9 cellular contexts compared by ENCODE assay signal in the genomic region with DNA sequence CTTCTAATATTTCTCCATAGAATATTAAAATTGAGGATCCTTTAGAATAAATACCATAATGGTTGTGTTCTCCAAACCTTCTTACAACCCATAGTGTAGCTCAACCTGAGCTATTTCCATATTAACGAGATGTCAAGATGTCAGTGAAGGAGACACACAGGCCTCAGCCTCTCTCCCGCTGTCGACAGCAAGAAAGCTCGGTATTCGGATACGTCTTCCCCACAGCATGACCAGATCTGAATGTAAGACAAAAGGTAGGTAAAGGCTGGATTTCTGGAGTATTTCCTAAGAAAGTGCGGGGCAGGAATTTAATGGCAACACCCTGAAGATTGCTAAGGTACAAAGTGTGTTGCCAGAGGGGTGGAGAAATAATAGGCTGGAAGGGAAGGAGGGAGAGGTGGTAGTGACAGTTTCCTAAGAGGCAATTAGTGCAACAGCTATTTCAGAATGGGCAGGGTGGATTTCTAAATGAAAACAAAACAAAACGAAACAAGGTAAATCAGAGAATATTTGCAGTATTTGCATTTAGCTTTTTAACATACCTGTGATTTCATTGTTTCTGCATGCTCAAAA. TPM values are rescaled to one million over a fixed set of nuclear protein-coding genes. Genes with fewer than 3 reads are reported as not detected.
DNase-seq lines count a peak whose midpoint lies in the region; ATAC-seq, FAIRE-seq and TF ChIP-seq lines count a peak whose summit lies in the region.
"Had no signal": no experiment of that assay in that cellular context is flagged by ENCODE, and none has a peak within 500 bp of the region (broad histone marks: within the 10 kb centered on the region; RNA-seq: fewer than 3 reads in every experiment).

No MANE protein-coding gene starts in this region.

- no peaks in the 10 kb centered on the region for H3K9me3 Mint-ChIP-seq in CD8-positive, alpha-beta T cell

- H3K9me3 ChIP-seq in CD8-positive, alpha-beta T cell (ENCODE audit: low read length): no peaks in the 10 kb centered on the region
- H3K9me3 ChIP-seq in MG63: peaks cover 2% of the 10 kb centered on the region; the same call in 1 of the 2 replicates
- no peaks in the 10 kb centered on the region for H3K9me3 ChIP-seq in ectodermal cell (ENCODE audit: control insufficient read depth, low read length)
- H3K9me3 ChIP-seq in osteoblast (ENCODE audit: low read depth, low read length): no peaks in the 10 kb centered on the region

- peaks cover 63% of the 10 kb centered on the region for H3K79me2 ChIP-seq in osteoblast (ENCODE audit: insufficient read depth, low read length)

- H3K36me3 Mint-ChIP-seq in CD8-positive, alpha-beta T cell: peaks cover 21% of the 10 kb centered on the region

- 25 to 36% methylated on average over 8 of the region's 8 CpGs for WGBS in ectodermal cell, 2 experiments

- peak overlapping the region; percentile 96 for H3K27ac ChIP-seq in CD8-positive, alpha-beta T cell (ENCODE audit: low read depth, low read length)
- H3K27ac ChIP-seq in ectodermal cell (ENCODE audit: insufficient read depth, low read depth, low read length, poor library complexity, severe bottlenecking) (no peak overlapping the region), osteoblast (ENCODE audit: low read depth, low read length) (peak overlapping the region; percentile 89)

- intact Hi-C loops in CD8-positive, alpha-beta T cell (cut with DNase I, micrococcal nuclease): loop anchor here (2.0 to 10.0 kb wide), 5 partner anchors 15 to 598 kb away; a partner anchor contains a TSS

- H3K4me1 ChIP-seq in CD8-positive, alpha-beta T cell (ENCODE audit: insufficient read depth, low read length): peaks cover 46% of the 10 kb centered on the region
- H3K4me1 ChIP-seq in ectodermal cell (ENCODE audit: control insufficient read depth, insufficient read depth, low read length) (peaks cover 46% of the 10 kb centered on the region), osteoblast (ENCODE audit: insufficient read depth, low read length) (peaks cover 40% of the 10 kb centered on the region)

- no peak for TF ChIP-seq POLR2A in GM12891 (IDR thresholded peaks at IDR 0.05; ENCODE audit: low read depth, low read length)

- H3K27me3 ChIP-seq in CD8-positive, alpha-beta T cell (ENCODE audit: insufficient read depth, low read length): no peaks in the 10 kb centered on the region
- H3K27me3 ChIP-seq in MG63 (no peaks in the 10 kb centered on the region), ectodermal cell (ENCODE audit: control insufficient read depth, insufficient read depth, low read length, poor library complexity, severe bottlenecking) (no peaks in the 10 kb centered on the region), osteoblast (ENCODE audit: insufficient read depth, low read length) (no peaks in the 10 kb centered on the region)

- no peak for TF ChIP-seq CTCF in CD8-positive, alpha-beta T cell (IDR thresholded peaks at IDR 0.05)
- no peak for TF ChIP-seq CTCF in osteoblast (IDR thresholded peaks at IDR 0.05; ENCODE audit: extremely low read depth, low read depth, low read length)

- no peak overlapping the region for H2AFZ ChIP-seq in osteoblast (ENCODE audit: low read length)

- peak overlapping the region; percentile 78 for H3K4me3 ChIP-seq in CD8-positive, alpha-beta T cell (ENCODE audit: low read depth, low read length)
- H3K4me3 ChIP-seq in MG63 (peak overlapping the region; percentile 81), ectodermal cell (ENCODE audit: insufficient read depth, low read depth, low read length) (peak overlapping the region; percentile 97), osteoblast (ENCODE audit: insufficient read depth, low read length) (peak overlapping the region; percentile 94)

- H3K27me3 Mint-ChIP-seq in CD8-positive, alpha-beta T cell (ENCODE audit: low read depth): no peaks in the 10 kb centered on the region

- POLR2A ChIA-PET in CD8-positive, alpha-beta T cell (lab: Charles Lee): interaction anchor here (0.6 to 3.3 kb wide), 4 partner anchors 10 to 150 kb away, joined by 3 to 22 read pairs (median 4); a partner anchor contains a TSS

- CTCF ChIA-PET in CD8-positive, alpha-beta T cell (lab: Charles Lee): interaction anchor here (1.2 kb wide), 1 partner anchor 19 kb away, joined by 4 read pairs; no protein-coding TSS in a partner anchor

- H3K4me3 Mint-ChIP-seq in CD8-positive, alpha-beta T cell: peak overlapping the region; percentile 91

- no peaks in the 10 kb centered on the region for H3K36me3 ChIP-seq in CD8-positive, alpha-beta T cell (ENCODE audit: insufficient read depth, low read length)
- H3K36me3 ChIP-seq in MG63 (peaks cover 39% of the 10 kb centered on the region), ectodermal cell (ENCODE audit: control insufficient read depth, insufficient read depth, low read length) (no peaks in the 10 kb centered on the region), osteoblast (ENCODE audit: insufficient read depth, low read length) (peaks cover 9% of the 10 kb centered on the region)

- DNase-seq in CD8-positive, alpha-beta T cell: no peak
- DNase-seq in MG63: no peak
- DNase-seq in osteoblast (ENCODE audit: insufficient read length, low spot score, missing footprints): no peak
- no peak for DNase-seq in NCI-H524 (lab: John Stamatoyannopoulos, UW)
- DNase-seq in GM12891 (ENCODE audit: insufficient read length, low spot score): no peak
- DNase-seq in middle frontal gyrus (ENCODE audit: extremely low spot score, low spot score): no peak
- DNase-seq: stimulated activated CD4-positive, alpha-beta T cell treated with anti-CD3 and anti-CD28 coated beads, Interleukin-2, amount 100 ng/mL, for 24 hours had no signal

- H3K4me1 Mint-ChIP-seq in CD8-positive, alpha-beta T cell (ENCODE audit: low read depth): peaks cover 64% of the 10 kb centered on the region

- peak overlapping the region; percentile 97 for H3K27ac Mint-ChIP-seq in CD8-positive, alpha-beta T cell

- peak overlapping the region; percentile 86 for H3K4me2 ChIP-seq in osteoblast (ENCODE audit: insufficient read depth, low read length)

- H4K20me1 ChIP-seq in osteoblast (ENCODE audit: insufficient read depth, low read length): no peaks in the 10 kb centered on the region

- FAIRE-seq in GM12891 (lab: Jason Lieb, UNC): no peak

- no peak for ATAC-seq in CD8-positive, alpha-beta T cell
- no peak for ATAC-seq in HG03521 (IDR thresholded peaks at IDR 0.05; ENCODE audit: unreplicated experiment)

TF ChIP-seq in GM12891, 5 proteins besides CTCF, POLR2A, EP300 and RAD21:
- TF ChIP-seq PAX5 (IDR thresholded peaks at IDR 0.05; ENCODE audit: insufficient read depth, low read length, severe bottlenecking) (no peak), POLR2AphosphoS5 (IDR thresholded peaks at IDR 0.05; ENCODE audit: low read depth, low read length) (no peak), TAF1 (IDR thresholded peaks at IDR 0.05; ENCODE audit: low read depth, low read length) (no peak), POU2F2 (IDR thresholded peaks at IDR 0.05; ENCODE audit: low read depth, low read length) (no peak), SPI1 (IDR thresholded peaks at IDR 0.05; ENCODE audit: low read depth, low read length) (no peak)

RNA-seq across cellular contexts. Expression of a gene that starts 1.7 kb away (rescaled TPM):
- total RNA-seq in CD8-positive, alpha-beta T cell: 10 to 100 TPM; 34.0 to 34.7 TPM
- 90.2 and 113 TPM in 2 replicates for total RNA-seq in MG63 (2014; rRNA removed; shearing (Covaris generic); ENCODE audit: low replicate concordance)
- polyA plus RNA-seq in ectodermal cell (2013, experiment 1 of 4): 77.5 TPM
- polyA plus RNA-seq in ectodermal cell (2013, experiment 2 of 4): 95.7 TPM
- polyA plus RNA-seq in ectodermal cell (2013, experiment 3 of 4): 59.6 TPM
- 67.3 TPM for polyA plus RNA-seq in ectodermal cell (2013, experiment 4 of 4)
- 52.8 and 56.6 TPM in 2 replicates for total RNA-seq in osteoblast
- 22.6 TPM for polyA plus RNA-seq in GM12891 (2012; ENCODE audit: low read depth, missing spikeins)

RNA-seq across cellular contexts. Expression of a gene that starts 11.1 kb away (rescaled TPM):
- total RNA-seq in CD8-positive, alpha-beta T cell: under 1 TPM; 0.33 to 0.92 TPM
- 1.0 and 1.6 TPM in 2 replicates for total RNA-seq in MG63 (2014; rRNA removed; shearing (Covaris generic); ENCODE audit: low replicate concordance)
- 0.61 TPM for polyA plus RNA-seq in ectodermal cell (2013, experiment 1 of 4)
- polyA plus RNA-seq in ectodermal cell (2013, experiment 2 of 4): 0.64 TPM
- polyA plus RNA-seq in ectodermal cell (2013, experiment 3 of 4): 0.32 TPM
- polyA plus RNA-seq in ectodermal cell (2013, experiment 4 of 4): 0.45 TPM
- 1.4 and 1.8 TPM in 2 replicates for total RNA-seq in osteoblast
- 0.18 TPM for polyA plus RNA-seq in GM12891 (2012; ENCODE audit: low read depth, missing spikeins)
